31 cellular contexts compared by ENCODE assay signal in genomic region chr1:118494998-118495397, GRCh38.
"Had no signal": no experiment of that assay in that cellular context is flagged by ENCODE, and none has a peak within 500 bp of the region (broad histone marks: within the 10 kb centered on the region; RNA-seq: fewer than 3 reads in every experiment).

No MANE protein-coding gene starts in this region.

- H3K27me3 ChIP-seq: brain microvascular endothelial cell had no signal

- H3K27ac ChIP-seq: brain microvascular endothelial cell, coronary artery, dorsolateral prefrontal cortex, WERI-Rb-1 had no signal

- H3K36me3 Mint-ChIP-seq: activated naive CD8-positive, alpha-beta T cell had no signal

- H3K36me3 ChIP-seq: brain microvascular endothelial cell, WERI-Rb-1 had no signal

- H3K27me3 Mint-ChIP-seq: activated B cell treated with CpG ODN at 0.5 μM for 24 hours; activated CD8-positive, alpha-beta T cell treated with anti-CD3 and anti-CD28 coated beads for 36 hours; activated naive CD8-positive, alpha-beta T cell; activated T-helper 17 cell treated with anti-CD3 and anti-CD28 coated beads, Interleukin-2, amount 50 U/mL, for 72 hours; central memory CD8-positive, alpha-beta T cell; dendritic cell treated with granulocyte-macrophage colony-stimulating factor and Interleukin-4, amounts not matched to agents 40 ng/mL and 50 ng/mL, for 4 days; T-helper 17 cell had no signal

- ATAC-seq: activated CD4-positive, CD25-positive, alpha-beta regulatory T cell treated with anti-CD3 and anti-CD28 coated beads, Interleukin-2, amount 50 U/mL, for 24 hours; activated CD8-positive, alpha-beta T cell treated with anti-CD3 and anti-CD28 coated beads for 36 hours; activated T-cell treated with anti-CD3 and anti-CD28 coated beads, Interleukin-2, amount 50 U/mL, for 4 hours; activated T-helper 17 cell treated with anti-CD3 and anti-CD28 coated beads, Interleukin-2, amount 50 U/mL, for 72 hours; esophagus mucosa; T-helper 17 cell had no signal

- H3K27ac Mint-ChIP-seq: activated B cell treated with CpG ODN at 0.5 μM for 24 hours; activated CD8-positive, alpha-beta T cell treated with anti-CD3 and anti-CD28 coated beads for 36 hours; activated naive CD8-positive, alpha-beta T cell; activated T-helper 17 cell treated with anti-CD3 and anti-CD28 coated beads, Interleukin-2, amount 50 U/mL, for 72 hours; dendritic cell treated with granulocyte-macrophage colony-stimulating factor and Interleukin-4, amounts not matched to agents 40 ng/mL and 50 ng/mL, for 4 days; endodermal cell; T-helper 17 cell; T-helper 2 cell treated with Interferon-gamma antibody and Interleukin-4, amounts not matched to agents 5 μg/mL and 100 μg/mL, for 36 hours had no signal

- H3K4me3 ChIP-seq: coronary artery, dorsolateral prefrontal cortex had no signal

- H3K4me1 Mint-ChIP-seq: activated B cell treated with CpG ODN at 0.5 μM for 24 hours; activated T-helper 17 cell treated with anti-CD3 and anti-CD28 coated beads, Interleukin-2, amount 50 U/mL, for 72 hours; central memory CD8-positive, alpha-beta T cell; T-helper 17 cell had no signal

- DNase-seq: activated B cell treated with CpG ODN at 0.5 μM for 24 hours; activated CD4-positive, alpha-beta T cell treated with anti-CD3 and anti-CD28 coated beads for 48 hours; activated CD4-positive, alpha-beta T cell treated with anti-CD3 and anti-CD28 coated beads, Interleukin-2, amount 50 U/mL, for 1 hour; activated CD4-positive, alpha-beta T cell treated with anti-CD3 and anti-CD28 coated beads, Interleukin-2, amount 50 U/mL, for 48 hours; activated CD8-positive, alpha-beta memory T cell treated with anti-CD3 and anti-CD28 coated beads for 24 hours; activated CD8-positive, alpha-beta T cell treated with anti-CD3 and anti-CD28 coated beads for 36 hours; activated effector memory CD4-positive, alpha-beta T cell treated with Interleukin-2 at 50 U/mL for 16 hours; activated gamma-delta T cell treated with Interleukin-2 at 50 U/mL for 16 hours; activated naive CD4-positive, alpha-beta T cell treated with anti-CD3 and anti-CD28 coated beads, Interleukin-2, amount 50 U/mL, for 16 hours; activated naive CD4-positive, alpha-beta T cell treated with Interleukin-2 at 50 U/mL for 16 hours; activated T-cell treated with anti-CD3 and anti-CD28 coated beads, Interleukin-2, amount 50 U/mL, for 4 hours; amniotic stem cell; anterior cingulate cortex; brain microvascular endothelial cell; dorsolateral prefrontal cortex; effector memory CD4-positive, alpha-beta T cell; endodermal cell; foreskin fibroblast; glutamatergic neuron; T-helper 1 cell; T-helper 17 cell; T1000; WERI-Rb-1 had no signal

- H3K4me3 Mint-ChIP-seq: activated B cell treated with CpG ODN at 0.5 μM for 24 hours; activated CD8-positive, alpha-beta T cell treated with anti-CD3 and anti-CD28 coated beads for 36 hours; activated naive CD8-positive, alpha-beta T cell; activated T-cell treated with anti-CD3 and anti-CD28 coated beads, Interleukin-2, amount 50 U/mL, for 4 hours; activated T-helper 17 cell treated with anti-CD3 and anti-CD28 coated beads, Interleukin-2, amount 50 U/mL, for 72 hours; central memory CD8-positive, alpha-beta T cell; dendritic cell treated with granulocyte-macrophage colony-stimulating factor and Interleukin-4, amounts not matched to agents 40 ng/mL and 50 ng/mL, for 4 days; endodermal cell; T-helper 17 cell; T-helper 2 cell treated with Interferon-gamma antibody and Interleukin-4, amounts not matched to agents 5 μg/mL and 100 μg/mL, for 36 hours had no signal

- H3K9me3 Mint-ChIP-seq: activated B cell treated with CpG ODN at 0.5 μM for 24 hours; activated CD8-positive, alpha-beta T cell treated with anti-CD3 and anti-CD28 coated beads for 36 hours; activated T-cell treated with anti-CD3 and anti-CD28 coated beads, Interleukin-2, amount 50 U/mL, for 4 hours; activated T-helper 17 cell treated with anti-CD3 and anti-CD28 coated beads, Interleukin-2, amount 50 U/mL, for 72 hours; central memory CD8-positive, alpha-beta T cell; dendritic cell treated with granulocyte-macrophage colony-stimulating factor and Interleukin-4, amounts not matched to agents 40 ng/mL and 50 ng/mL, for 4 days; endodermal cell had no signal
